In the genomic region with DNA sequence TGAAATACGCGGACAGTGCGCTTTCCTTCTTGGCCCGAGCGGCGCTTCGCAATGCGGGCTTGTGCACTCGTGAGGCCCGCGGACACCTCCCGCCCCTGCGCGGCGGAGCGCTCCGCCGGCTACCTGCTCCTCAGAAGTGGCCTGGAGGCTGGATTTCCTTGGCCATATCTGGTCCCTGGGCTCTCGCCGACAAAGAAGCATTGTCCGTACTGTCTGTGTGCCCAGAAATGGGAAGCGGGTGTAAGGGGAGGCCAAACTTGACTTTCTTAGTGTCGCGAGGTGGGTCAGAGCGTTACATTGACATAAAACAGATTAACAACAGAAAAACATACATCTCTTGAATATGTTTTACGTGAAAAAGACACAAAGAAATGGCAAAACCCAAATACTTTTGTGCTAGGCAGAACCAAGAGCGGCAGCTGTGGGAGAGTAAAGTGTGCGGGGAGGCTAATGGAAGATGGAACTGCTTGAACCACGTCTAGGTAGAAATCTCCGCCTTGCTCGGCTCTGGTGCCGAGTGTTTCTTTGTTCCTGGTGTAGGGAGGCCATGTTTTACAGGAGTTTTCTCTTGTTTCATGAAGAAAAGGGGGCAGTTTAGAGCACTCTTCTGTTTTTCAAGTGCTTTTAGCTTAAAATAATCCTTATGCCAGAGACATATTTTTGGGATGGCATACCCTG, we compare ENCODE assay signal across 8 cellular contexts. TPM values are rescaled to one million over a fixed set of nuclear protein-coding genes. Genes with fewer than 3 reads are reported as not detected.
DNase-seq lines count a peak whose midpoint lies in the region; TF ChIP-seq lines count a peak whose summit lies in the region.

No MANE protein-coding gene starts in this region.

- H3K79me2 ChIP-seq in GM23248 (ENCODE audit: insufficient read depth) (peaks cover 34% of the 10 kb centered on the region), fibroblast of lung (ENCODE audit: control insufficient read depth, insufficient read depth, low read length) (peaks cover 25% of the 10 kb centered on the region), osteoblast (ENCODE audit: insufficient read depth, low read length) (peaks cover 42% of the 10 kb centered on the region)

- H3F3A ChIP-seq in GM23248 (ENCODE audit: insufficient read depth), result peaks cover 11% of the 10 kb centered on the region

- TF ChIP-seq CTCF in LNCaP clone FGC (IDR thresholded peaks at IDR 0.05; ENCODE audit: control insufficient read depth, extremely low read depth, insufficient read depth) (no peak), fibroblast of lung (conservative IDR thresholded peaks at IDR 0.05 in 1 of 2, IDR thresholded peaks at IDR 0.05 in 1 of 2; ENCODE audit: low read depth in 1 of 2, low read length in 2 of 2) (no peak), osteoblast (IDR thresholded peaks at IDR 0.05; ENCODE audit: extremely low read depth, low read depth, low read length) (no peak)

- no peaks in the 10 kb centered on the region for H3K36me3 ChIP-seq in GM23248 (ENCODE audit: low read depth)
- H3K36me3 ChIP-seq in fibroblast of lung (ENCODE audit: control insufficient read depth, insufficient read depth, low read length), result no peaks in the 10 kb centered on the region
- no peaks in the 10 kb centered on the region for H3K36me3 ChIP-seq in osteoblast (ENCODE audit: insufficient read depth, low read length)

- H3K4me3 ChIP-seq in GM23248 (peak overlapping the region; percentile 99), LNCaP clone FGC (ENCODE audit: low read depth, low read length) (peak overlapping the region; percentile 92), fibroblast of lung (replicated peaks in 1 of 4; ENCODE audit: control extremely low read depth in 1 of 4, insufficient read depth in 1 of 4, low read depth in 3 of 4, low read length in 4 of 4) (peak overlapping the region; percentile 93 to 99 (median 97)), osteoblast (ENCODE audit: insufficient read depth, low read length) (peak overlapping the region; percentile 100)

- in situ Hi-C loops in GM23248 (cut with MboI), result no loop called here

- H3K9me3 ChIP-seq in GM23248 (ENCODE audit: low read depth) (no peaks in the 10 kb centered on the region), fibroblast of lung (ENCODE audit: control insufficient read depth, insufficient read depth, low read depth, low read length) (no peaks in the 10 kb centered on the region), osteoblast (ENCODE audit: low read depth, low read length) (no peaks in the 10 kb centered on the region)

- H3K9ac ChIP-seq in GM23248, result peak overlapping the region; percentile 89
- H3K9ac ChIP-seq in fibroblast of lung (ENCODE audit: insufficient read depth, low read length), result peak overlapping the region; percentile 99

- H3K27me3 ChIP-seq in GM23248 (replicated peaks; ENCODE audit: insufficient read depth) (no peaks in the 10 kb centered on the region), fibroblast of lung (ENCODE audit: control insufficient read depth, insufficient read depth, low read length) (no peaks in the 10 kb centered on the region), osteoblast (ENCODE audit: insufficient read depth, low read length) (no peaks in the 10 kb centered on the region)

- H4K20me1 ChIP-seq in GM23248 (ENCODE audit: insufficient read depth) (no peaks in the 10 kb centered on the region), fibroblast of lung (ENCODE audit: control insufficient read depth, extremely low read depth, insufficient read depth, low read length) (no peaks in the 10 kb centered on the region), osteoblast (ENCODE audit: insufficient read depth, low read length) (no peaks in the 10 kb centered on the region)

- peak overlapping the region; percentile 86 for H3K27ac ChIP-seq in GM23248
- H3K27ac ChIP-seq in fibroblast of lung (ENCODE audit: insufficient read depth, low read length), result peak overlapping the region; percentile 99
- H3K27ac ChIP-seq in osteoblast (ENCODE audit: low read depth, low read length), result peak overlapping the region; percentile 99

- H2AFZ ChIP-seq in GM23248, result peak overlapping the region; percentile 86
- H2AFZ ChIP-seq in fibroblast of lung (ENCODE audit: low read length), result peak overlapping the region; percentile 89
- peak overlapping the region; percentile 97 for H2AFZ ChIP-seq in osteoblast (ENCODE audit: low read length)

- WGBS in GM23248 (ENCODE audit: low coverage in 1 of 2, low lambda C conversion rate in 2 of 2, missing lambda C conversion rate in 2 of 2), 2 experiments, result 1% methylated on average over 26 to 30 of the region's 32 CpGs

- H3K4me1 ChIP-seq in GM23248 (ENCODE audit: insufficient read depth), result peaks cover 24% of the 10 kb centered on the region
- peaks cover 5% of the 10 kb centered on the region for H3K4me1 ChIP-seq in fibroblast of lung (ENCODE audit: control insufficient read depth, extremely low read depth, insufficient read depth, low read length)
- peaks cover 17% of the 10 kb centered on the region for H3K4me1 ChIP-seq in osteoblast (ENCODE audit: insufficient read depth, low read length)

- H3K4me2 ChIP-seq in GM23248 (ENCODE audit: unreplicated experiment), result peak overlapping the region; percentile 97
- peak overlapping the region; percentile 73 for H3K4me2 ChIP-seq in fibroblast of lung (ENCODE audit: extremely low read depth, insufficient read depth, low read length)
- H3K4me2 ChIP-seq in osteoblast (ENCODE audit: insufficient read depth, low read length), result peak overlapping the region; percentile 100

- DNase-seq in GF-D8 (lab: John Stamatoyannopoulos, UW) (peak; percentile 41), GM23248 (peak; percentile 30), LNCaP clone FGC (ENCODE audit: low read depth) (no peak), fibroblast of lung (ENCODE audit: low read depth in 2 of 2) (no peak), osteoblast (ENCODE audit: insufficient read length, low spot score, missing footprints) (peak; percentile 59), AG08395 (ENCODE audit: low spot score) (no peak), cerebellum (ENCODE audit: low spot score) (no peak)
- DNase-seq in activated CD4-positive, alpha-beta T cell treated with anti-CD3 and anti-CD28 coated beads for 48 hours, result peak; percentile 38

- H3K9me2 ChIP-seq in GM23248 (ENCODE audit: insufficient read depth), result no peaks in the 10 kb centered on the region

RNA-seq across cellular contexts. Expression of gene LANCL2, which starts 1.5 kb away (rescaled TPM):
- total RNA-seq in GM23248 (2014; rRNA removed; shearing (Covaris generic)), result 11.0 and 11.7 TPM in 2 replicates
- polyA plus RNA-seq in GM23248 (2016; fragmentation: Nextera tagmentation; extraction: Ambion mirVana) (12.8 and 13.8 TPM in 2 replicates), fibroblast of lung (15.0 and 22.7 TPM in 2 replicates)
- total RNA-seq in fibroblast of lung (4.4 and 8.9 TPM in 2 replicates), osteoblast (17.4 and 19.2 TPM in 2 replicates), cerebellum (48.2 TPM)
- 13.7 and 22.3 TPM in 2 replicates for polyA plus RNA-seq in fibroblast of lung (2012)
- polyA minus RNA-seq in fibroblast of lung (ENCODE audit: low replicate concordance), result 9.5 and 26.7 TPM in 2 replicates

Comparison
In these comparisons a context has a peak if more than half of its experiments do, and no peak if none do; other contexts are left out.
1. DNase-seq: peak in GF-D8 (single experiment), GM23248 (single experiment), activated CD4-positive, alpha-beta T cell treated with anti-CD3 and anti-CD28 coated beads for 48 hours (single experiment) and osteoblast (single experiment); none in LNCaP clone FGC (single experiment), fibroblast of lung (0 of 2), AG08395 (single experiment) and cerebellum (single experiment).
2. Peak in every context shown above with its lines, with median percentiles within 50 percentile points of each other: H2AFZ ChIP-seq, H3K27ac ChIP-seq, H3K4me2 ChIP-seq and H3K4me3 ChIP-seq.